ENCODE assay signal across 9 cellular contexts in the genomic region with DNA sequence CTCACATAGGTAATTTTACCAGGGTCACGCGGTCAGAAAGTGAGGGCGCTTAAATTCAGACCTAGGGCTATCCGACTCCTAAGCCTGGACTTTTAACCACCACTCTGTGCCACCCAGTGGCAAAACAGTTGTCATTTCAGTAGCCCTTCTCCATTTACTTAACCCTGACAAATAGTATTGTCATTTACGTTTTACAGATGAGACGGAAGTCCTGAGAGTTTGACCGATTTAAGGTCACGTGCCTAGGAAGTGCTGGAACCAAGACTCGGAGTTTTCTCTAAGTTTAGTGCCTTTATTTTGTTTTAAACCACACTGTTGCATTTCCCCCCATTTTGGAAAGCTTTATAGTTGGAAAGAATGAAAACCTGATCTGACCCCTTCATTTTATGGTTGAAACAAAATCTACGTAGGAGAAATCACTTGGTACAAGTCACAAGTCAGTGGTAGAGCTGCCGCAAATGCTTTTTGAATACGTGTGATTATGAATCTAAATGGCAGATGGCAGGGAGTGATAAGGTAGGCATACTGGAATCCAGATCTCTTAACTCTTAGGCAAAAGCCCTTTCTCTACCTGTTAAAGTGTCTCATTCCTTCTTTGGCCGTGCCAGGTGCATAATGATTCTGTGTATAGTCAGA. TPM values are rescaled to one million over a fixed set of nuclear protein-coding genes. Genes with fewer than 3 reads are reported as not detected.
DNase-seq lines count a peak whose midpoint lies in the region; ATAC-seq and TF ChIP-seq lines count a peak whose summit lies in the region.
"Had no signal": no experiment of that assay in that cellular context is flagged by ENCODE, and none has a peak within 500 bp of the region (broad histone marks: within the 10 kb centered on the region; RNA-seq: fewer than 3 reads in every experiment).

No MANE protein-coding gene starts in this region.

- no peak for TF ChIP-seq EP300 in suprapubic skin (IDR thresholded peaks at IDR 0.05)

- intact Hi-C loops in CD8-positive, alpha-beta T cell (cut with DNase I, micrococcal nuclease), result loop anchor here (1.0 to 10.0 kb wide), 4 partner anchors 172 to 1003 kb away; a partner anchor contains a TSS
- intact Hi-C loops in Panc1 (cut with micrococcal nuclease; ENCODE audit: unreplicated experiment) (no loop called here), left lung (cut with DNase I) (no loop called here)

- no peaks in the 10 kb centered on the region for H3K27me3 Mint-ChIP-seq in CD8-positive, alpha-beta T cell (ENCODE audit: low read depth)
- no peaks in the 10 kb centered on the region for H3K27me3 Mint-ChIP-seq in central memory CD8-positive, alpha-beta T cell

- no peaks in the 10 kb centered on the region for H3K9me3 ChIP-seq in CD8-positive, alpha-beta T cell (ENCODE audit: low read length)
- H3K9me3 ChIP-seq in Panc1 (ENCODE audit: control insufficient read depth, insufficient read depth, low read depth, low read length) (no peaks in the 10 kb centered on the region), left lung (no peaks in the 10 kb centered on the region), suprapubic skin (no peaks in the 10 kb centered on the region)

- 8% methylated on average over 13 of the region's 13 CpGs for WGBS in suprapubic skin

- peak overlapping the region; percentile 95 for H3K27ac ChIP-seq in CD8-positive, alpha-beta T cell (ENCODE audit: low read depth, low read length)
- H3K27ac ChIP-seq in Panc1 (ENCODE audit: low read length), result peak overlapping the region; percentile 97
- peak overlapping the region; percentile 90 to 95 for H3K27ac ChIP-seq in left lung
- H3K27ac ChIP-seq in suprapubic skin, result peak overlapping the region; percentile 89

- POLR2A ChIA-PET in CD8-positive, alpha-beta T cell (lab: Charles Lee), result interaction anchor here (0.7 to 2.1 kb wide), 5 partner anchors 7 to 172 kb away, joined by 3 to 6 read pairs (median 4); a partner anchor contains a TSS
- POLR2A ChIA-PET in Panc1 (lab: Charles Lee), result interaction anchor here (0.5 to 0.9 kb wide), 3 partner anchors 20 to 910 kb away, joined by 3 read pairs; no protein-coding TSS in a partner anchor

- CTCF ChIA-PET in CD8-positive, alpha-beta T cell (lab: Charles Lee), result interaction anchor here (0.7 to 2.0 kb wide), 7 partner anchors 11 to 170 kb away, joined by 3 to 10 read pairs (median 4); no protein-coding TSS in a partner anchor
- CTCF ChIA-PET in Panc1 (lab: Charles Lee), result interaction anchor here (0.6 kb wide), 1 partner anchor 857 kb away, joined by 12 read pairs; no protein-coding TSS in a partner anchor

- BruUV-seq in Panc1 (replicated peaks; lab: Mats Ljungman, UMichigan), result TSS peak; percentile 89

- in situ Hi-C loops in Panc1 (cut with HindIII; ENCODE audit: low pct_unique_long_range_greater_than_20kb, low sequenced_read_pairs), result no loop called here

- TF ChIP-seq CTCF in CD8-positive, alpha-beta T cell (IDR thresholded peaks at IDR 0.05), result no peak
- TF ChIP-seq CTCF in Panc1 (IDR thresholded peaks at IDR 0.05) (no peak), left lung (IDR thresholded peaks at IDR 0.05) (no peak), suprapubic skin (IDR thresholded peaks at IDR 0.05) (no peak)

- DNase-seq in CD8-positive, alpha-beta T cell, result peak in 2 of 7 experiments; percentile 6 to 16
- peak; percentile 5 for DNase-seq in GM19238 (ENCODE audit: insufficient read length, low spot score)
- no peak for DNase-seq in Panc1 (ENCODE audit: low read depth, low spot score)
- DNase-seq in central memory CD8-positive, alpha-beta T cell (ENCODE audit: low spot score in 2 of 2), result peak; percentile 11 to 14
- DNase-seq in left lung, result no peak
- no peak for DNase-seq in suprapubic skin (ENCODE audit: low spot score in 2 of 2)
- DNase-seq in 8988T, result no peak

- peak; percentile 33 for ATAC-seq in CD8-positive, alpha-beta T cell
- peak; percentile 20 for ATAC-seq in HG03139 (IDR thresholded peaks at IDR 0.05; ENCODE audit: unreplicated experiment)
- ATAC-seq in Panc1, result peak; percentile 19; the same call in 1 of the 2 replicates
- peak; percentile 41 for ATAC-seq in central memory CD8-positive, alpha-beta T cell (replicated peaks; ENCODE audit: extremely low read depth, poor library complexity, severe bottlenecking)
- ATAC-seq in left lung, result peak; percentile 27

- no peaks in the 10 kb centered on the region for H3K9me3 Mint-ChIP-seq in CD8-positive, alpha-beta T cell
- no peaks in the 10 kb centered on the region for H3K9me3 Mint-ChIP-seq in central memory CD8-positive, alpha-beta T cell

- no peaks in the 10 kb centered on the region for H3K27me3 ChIP-seq in CD8-positive, alpha-beta T cell (ENCODE audit: insufficient read depth, low read length)
- H3K27me3 ChIP-seq in Panc1 (ENCODE audit: control insufficient read depth, insufficient read depth, low read length) (no peaks in the 10 kb centered on the region), left lung (no peaks in the 10 kb centered on the region), suprapubic skin (no peaks in the 10 kb centered on the region)

- peaks cover 64% of the 10 kb centered on the region for H3K4me1 Mint-ChIP-seq in CD8-positive, alpha-beta T cell (ENCODE audit: low read depth)
- peaks cover 58% of the 10 kb centered on the region for H3K4me1 Mint-ChIP-seq in central memory CD8-positive, alpha-beta T cell

- no peak for TF ChIP-seq POLR2A in suprapubic skin (IDR thresholded peaks at IDR 0.05)

- peak overlapping the region; percentile 98 for H3K27ac Mint-ChIP-seq in CD8-positive, alpha-beta T cell
- H3K27ac Mint-ChIP-seq in central memory CD8-positive, alpha-beta T cell (ENCODE audit: low read depth), result peak overlapping the region; percentile 99

- H3K4me3 ChIP-seq in CD8-positive, alpha-beta T cell (ENCODE audit: low read depth, low read length), result peak overlapping the region; percentile 79
- H3K4me3 ChIP-seq in Panc1 (ENCODE audit: low read depth in 2 of 2, low read length in 2 of 2), result peak overlapping the region; percentile 89 to 90
- peak overlapping the region; percentile 57 to 63 for H3K4me3 ChIP-seq in left lung
- peak overlapping the region; percentile 75 for H3K4me3 ChIP-seq in suprapubic skin

- H3K4me1 ChIP-seq in CD8-positive, alpha-beta T cell (ENCODE audit: insufficient read depth, low read length), result peaks cover 38% of the 10 kb centered on the region
- peaks cover 12% of the 10 kb centered on the region for H3K4me1 ChIP-seq in Panc1 (ENCODE audit: control insufficient read depth, insufficient read depth, low read length)
- H3K4me1 ChIP-seq in left lung, result peaks cover 14 to 44% of the 10 kb centered on the region in 2 donors
- H3K4me1 ChIP-seq in suprapubic skin, result peaks cover 39% of the 10 kb centered on the region

- H3K4me3 Mint-ChIP-seq in CD8-positive, alpha-beta T cell, result peak overlapping the region; percentile 95
- peak overlapping the region; percentile 92 for H3K4me3 Mint-ChIP-seq in central memory CD8-positive, alpha-beta T cell

- H3K36me3 Mint-ChIP-seq in CD8-positive, alpha-beta T cell, result peaks cover 46% of the 10 kb centered on the region
- peaks cover 24% of the 10 kb centered on the region for H3K36me3 Mint-ChIP-seq in central memory CD8-positive, alpha-beta T cell (ENCODE audit: insufficient read depth)

- peaks cover 11% of the 10 kb centered on the region for H3K36me3 ChIP-seq in CD8-positive, alpha-beta T cell (ENCODE audit: insufficient read depth, low read length)
- H3K36me3 ChIP-seq in Panc1 (ENCODE audit: control insufficient read depth, insufficient read depth, low read length), result peaks cover 21% of the 10 kb centered on the region
- H3K36me3 ChIP-seq in left lung, result peaks cover 0 to 12% of the 10 kb centered on the region in 2 donors
- peaks cover 5% of the 10 kb centered on the region for H3K36me3 ChIP-seq in suprapubic skin

RNA-seq across cellular contexts. Expression of a gene that starts 0.7 kb away (rescaled TPM):
- 10 to 100 TPM; 22.9 to 23.2 TPM for total RNA-seq in CD8-positive, alpha-beta T cell
- total RNA-seq in Panc1 (2021; ENCODE audit: unreplicated experiment), result 28.4 TPM
- polyA plus RNA-seq in Panc1 (2012; ENCODE audit: insufficient read length), result 12.0 TPM
- total RNA-seq in left lung, result 10 to 100 TPM; 21.3 to 35.7 TPM
- 10 to 100 TPM; 41.3 to 75.2 (median 44.2) TPM for total RNA-seq in suprapubic skin

RNA-seq across cellular contexts. Expression of a gene that starts 0.7 kb away (rescaled TPM):
- total RNA-seq in CD8-positive, alpha-beta T cell, result 10 to 100 TPM; 34.0 to 38.9 TPM
- total RNA-seq in Panc1 (2021; ENCODE audit: unreplicated experiment) (19.2 TPM), left lung (10 to 100 TPM; 17.8 to 21.6 TPM), suprapubic skin (10 to 100 TPM; 10.2 to 15.8 (median 11.9) TPM)
- 17.7 TPM for polyA plus RNA-seq in Panc1 (2012; ENCODE audit: insufficient read length)

RNA-seq across cellular contexts. Expression of a gene that starts 36.6 kb away (rescaled TPM):
- total RNA-seq in CD8-positive, alpha-beta T cell, result not detected
- total RNA-seq in Panc1 (2021; ENCODE audit: unreplicated experiment) (0.62 TPM), left lung (1 to 10 TPM; 4.8 to 9.1 TPM), suprapubic skin (1 to 10 TPM; 1.4 to 7.3 (median 3.4) TPM)
- 0.40 TPM for polyA plus RNA-seq in Panc1 (2012; ENCODE audit: insufficient read length)
- total RNA-seq: activated CD8-positive, alpha-beta memory T cell treated with anti-CD3 and anti-CD28 coated beads for 36 hours had no signal

Comparison
In these comparisons a context has a peak if more than half of its experiments do, and no peak if none do; other contexts are left out.
1. DNase-seq: peak in GM19238 (single experiment) and central memory CD8-positive, alpha-beta T cell (2 of 2); none in Panc1 (single experiment), left lung (0 of 2), suprapubic skin (0 of 2) and 8988T (single experiment).
2. intact Hi-C loops: an anchor here in CD8-positive, alpha-beta T cell (1.0 to 10.0 kb wide); none called in Panc1 and left lung.
3. Peak in every context shown above with its lines, with median percentiles within 50 percentile points of each other: ATAC-seq, H3K27ac ChIP-seq and H3K4me3 ChIP-seq.